In genomic region chrX:45818913-45819312, GRCh38 we compare ENCODE assay signal across 19 cellular contexts.
"Had no signal": no experiment of that assay in that cellular context is flagged by ENCODE, and none has a peak within 500 bp of the region (broad histone marks: within the 10 kb centered on the region; RNA-seq: fewer than 3 reads in every experiment).

No MANE protein-coding gene starts in this region.

- H3K27ac Mint-ChIP-seq: endodermal cell; naive thymus-derived CD4-positive, alpha-beta T cell; T-helper 2 cell treated with Interferon-gamma antibody and Interleukin-4, amounts not matched to agents 5 μg/mL and 100 μg/mL, for 36 hours had no signal

- H3K9me3 Mint-ChIP-seq: naive thymus-derived CD4-positive, alpha-beta T cell; T-helper 2 cell treated with Interferon-gamma antibody and Interleukin-4, amounts not matched to agents 5 μg/mL and 100 μg/mL, for 36 hours had no signal

- H3K27me3 Mint-ChIP-seq: naive thymus-derived CD4-positive, alpha-beta T cell had no signal

- ATAC-seq: gastroesophageal sphincter; naive thymus-derived CD4-positive, alpha-beta T cell; right lobe of liver had no signal

- H3K4me1 Mint-ChIP-seq: endodermal cell, neural crest cell had no signal

- H3K4me3 Mint-ChIP-seq: endodermal cell; naive thymus-derived CD4-positive, alpha-beta T cell; neural crest cell; T-helper 2 cell treated with Interferon-gamma antibody and Interleukin-4, amounts not matched to agents 5 μg/mL and 100 μg/mL, for 36 hours had no signal

- DNase-seq: activated naive CD4-positive, alpha-beta T cell treated with Interleukin-2 at 50 U/mL for 16 hours; amniotic stem cell; cerebellar nuclear complex; cortex of kidney; endodermal cell; head of caudate nucleus; hypothalamus; left ventricle myocardium inferior; naive thymus-derived CD4-positive, alpha-beta T cell; occipital lobe; right lobe of liver; SK-N-SH; stimulated activated CD4-positive, alpha-beta T cell treated with anti-CD3 and anti-CD28 coated beads, Interleukin-1b, Interleukin-23, amount 100 ng/mL, for 48 hours; testis; trophoblast cell; uterus had no signal
